ENCODE assay signal across 1 cellular context in the genomic region with DNA sequence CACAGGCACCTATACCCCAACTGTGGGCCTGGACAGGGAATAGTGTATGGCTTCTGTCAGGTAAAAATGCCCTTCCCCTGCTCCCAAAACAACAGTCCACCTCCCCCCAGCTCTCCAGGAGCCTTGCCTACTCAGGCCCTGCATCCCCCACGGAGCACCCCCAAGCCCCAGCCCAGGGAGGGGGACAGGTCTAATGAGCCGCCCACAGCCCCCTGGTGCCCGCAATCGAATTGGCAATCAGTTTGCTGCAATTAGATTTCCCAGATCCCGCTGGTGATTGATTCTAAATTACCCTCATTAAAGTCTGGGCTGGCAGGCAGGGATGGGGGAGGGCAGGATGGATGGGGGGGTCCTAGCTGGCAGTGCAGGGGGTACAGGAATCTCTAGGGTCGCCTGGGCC.
TF ChIP-seq lines count a peak whose summit lies in the region.

No MANE protein-coding gene starts in this region.

TF ChIP-seq in WTC11, 78 proteins besides CTCF, POLR2A, EP300 and RAD21 (continued from another document):
- TF ChIP-seq, protein P1, sequence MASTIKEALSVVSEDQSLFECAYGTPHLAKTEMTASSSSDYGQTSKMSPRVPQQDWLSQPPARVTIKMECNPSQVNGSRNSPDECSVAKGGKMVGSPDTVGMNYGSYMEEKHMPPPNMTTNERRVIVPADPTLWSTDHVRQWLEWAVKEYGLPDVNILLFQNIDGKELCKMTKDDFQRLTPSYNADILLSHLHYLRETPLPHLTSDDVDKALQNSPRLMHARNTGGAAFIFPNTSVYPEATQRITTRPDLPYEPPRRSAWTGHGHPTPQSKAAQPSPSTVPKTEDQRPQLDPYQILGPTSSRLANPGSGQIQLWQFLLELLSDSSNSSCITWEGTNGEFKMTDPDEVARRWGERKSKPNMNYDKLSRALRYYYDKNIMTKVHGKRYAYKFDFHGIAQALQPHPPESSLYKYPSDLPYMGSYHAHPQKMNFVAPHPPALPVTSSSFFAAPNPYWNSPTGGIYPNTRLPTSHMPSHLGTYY (CRISPR knock-in tag; IDR thresholded peaks at IDR 0.05): no peak
- TF ChIP-seq, protein P2, sequence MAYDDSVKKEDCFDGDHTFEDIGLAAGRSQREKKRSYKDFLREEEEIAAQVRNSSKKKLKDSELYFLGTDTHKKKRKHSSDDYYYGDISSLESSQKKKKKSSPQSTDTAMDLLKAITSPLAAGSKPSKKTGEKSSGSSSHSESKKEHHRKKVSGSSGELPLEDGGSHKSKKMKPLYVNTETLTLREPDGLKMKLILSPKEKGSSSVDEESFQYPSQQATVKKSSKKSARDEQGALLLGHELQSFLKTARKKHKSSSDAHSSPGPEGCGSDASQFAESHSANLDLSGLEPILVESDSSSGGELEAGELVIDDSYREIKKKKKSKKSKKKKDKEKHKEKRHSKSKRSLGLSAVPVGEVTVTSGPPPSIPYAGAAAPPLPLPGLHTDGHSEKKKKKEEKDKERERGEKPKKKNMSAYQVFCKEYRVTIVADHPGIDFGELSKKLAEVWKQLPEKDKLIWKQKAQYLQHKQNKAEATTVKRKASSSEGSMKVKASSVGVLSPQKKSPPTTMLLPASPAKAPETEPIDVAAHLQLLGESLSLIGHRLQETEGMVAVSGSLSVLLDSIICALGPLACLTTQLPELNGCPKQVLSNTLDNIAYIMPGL (CRISPR knock-in tag; IDR thresholded peaks at IDR 0.05): no peak
- TF ChIP-seq PRRX2 (CRISPR knock-in tag; IDR thresholded peaks at IDR 0.05): no peak
- no peak for TF ChIP-seq HMGA2 (CRISPR knock-in tag; IDR thresholded peaks at IDR 0.05)
- TF ChIP-seq, protein P3, sequence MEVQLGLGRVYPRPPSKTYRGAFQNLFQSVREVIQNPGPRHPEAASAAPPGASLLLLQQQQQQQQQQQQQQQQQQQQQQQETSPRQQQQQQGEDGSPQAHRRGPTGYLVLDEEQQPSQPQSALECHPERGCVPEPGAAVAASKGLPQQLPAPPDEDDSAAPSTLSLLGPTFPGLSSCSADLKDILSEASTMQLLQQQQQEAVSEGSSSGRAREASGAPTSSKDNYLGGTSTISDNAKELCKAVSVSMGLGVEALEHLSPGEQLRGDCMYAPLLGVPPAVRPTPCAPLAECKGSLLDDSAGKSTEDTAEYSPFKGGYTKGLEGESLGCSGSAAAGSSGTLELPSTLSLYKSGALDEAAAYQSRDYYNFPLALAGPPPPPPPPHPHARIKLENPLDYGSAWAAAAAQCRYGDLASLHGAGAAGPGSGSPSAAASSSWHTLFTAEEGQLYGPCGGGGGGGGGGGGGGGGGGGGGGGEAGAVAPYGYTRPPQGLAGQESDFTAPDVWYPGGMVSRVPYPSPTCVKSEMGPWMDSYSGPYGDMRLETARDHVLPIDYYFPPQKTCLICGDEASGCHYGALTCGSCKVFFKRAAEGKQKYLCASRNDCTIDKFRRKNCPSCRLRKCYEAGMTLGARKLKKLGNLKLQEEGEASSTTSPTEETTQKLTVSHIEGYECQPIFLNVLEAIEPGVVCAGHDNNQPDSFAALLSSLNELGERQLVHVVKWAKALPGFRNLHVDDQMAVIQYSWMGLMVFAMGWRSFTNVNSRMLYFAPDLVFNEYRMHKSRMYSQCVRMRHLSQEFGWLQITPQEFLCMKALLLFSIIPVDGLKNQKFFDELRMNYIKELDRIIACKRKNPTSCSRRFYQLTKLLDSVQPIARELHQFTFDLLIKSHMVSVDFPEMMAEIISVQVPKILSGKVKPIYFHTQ (CRISPR knock-in tag; IDR thresholded peaks at IDR 0.05): no peak
- no peak for TF ChIP-seq NFE2L1 (CRISPR knock-in tag; IDR thresholded peaks at IDR 0.05)
- TF ChIP-seq ZNF263 (CRISPR knock-in tag; IDR thresholded peaks at IDR 0.05; ENCODE audit: low read depth): no peak
- TF ChIP-seq ESRRA (CRISPR knock-in tag; IDR thresholded peaks at IDR 0.05; ENCODE audit: borderline replicate concordance): no peak
- TF ChIP-seq, protein P4, sequence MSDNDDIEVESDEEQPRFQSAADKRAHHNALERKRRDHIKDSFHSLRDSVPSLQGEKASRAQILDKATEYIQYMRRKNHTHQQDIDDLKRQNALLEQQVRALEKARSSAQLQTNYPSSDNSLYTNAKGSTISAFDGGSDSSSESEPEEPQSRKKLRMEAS (CRISPR knock-in tag; IDR thresholded peaks at IDR 0.05): no peak
- TF ChIP-seq, protein P5, sequence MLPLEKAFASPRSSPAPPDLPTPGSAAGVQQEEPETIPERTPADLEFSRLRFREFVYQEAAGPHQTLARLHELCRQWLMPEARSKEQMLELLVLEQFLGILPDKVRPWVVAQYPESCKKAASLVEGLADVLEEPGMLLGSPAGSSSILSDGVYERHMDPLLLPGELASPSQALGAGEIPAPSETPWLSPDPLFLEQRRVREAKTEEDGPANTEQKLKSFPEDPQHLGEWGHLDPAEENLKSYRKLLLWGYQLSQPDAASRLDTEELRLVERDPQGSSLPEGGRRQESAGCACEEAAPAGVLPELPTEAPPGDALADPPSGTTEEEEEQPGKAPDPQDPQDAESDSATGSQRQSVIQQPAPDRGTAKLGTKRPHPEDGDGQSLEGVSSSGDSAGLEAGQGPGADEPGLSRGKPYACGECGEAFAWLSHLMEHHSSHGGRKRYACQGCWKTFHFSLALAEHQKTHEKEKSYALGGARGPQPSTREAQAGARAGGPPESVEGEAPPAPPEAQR (CRISPR knock-in tag; IDR thresholded peaks at IDR 0.05): no peak
- TF ChIP-seq, protein P6, sequence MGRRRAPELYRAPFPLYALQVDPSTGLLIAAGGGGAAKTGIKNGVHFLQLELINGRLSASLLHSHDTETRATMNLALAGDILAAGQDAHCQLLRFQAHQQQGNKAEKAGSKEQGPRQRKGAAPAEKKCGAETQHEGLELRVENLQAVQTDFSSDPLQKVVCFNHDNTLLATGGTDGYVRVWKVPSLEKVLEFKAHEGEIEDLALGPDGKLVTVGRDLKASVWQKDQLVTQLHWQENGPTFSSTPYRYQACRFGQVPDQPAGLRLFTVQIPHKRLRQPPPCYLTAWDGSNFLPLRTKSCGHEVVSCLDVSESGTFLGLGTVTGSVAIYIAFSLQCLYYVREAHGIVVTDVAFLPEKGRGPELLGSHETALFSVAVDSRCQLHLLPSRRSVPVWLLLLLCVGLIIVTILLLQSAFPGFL (CRISPR knock-in tag; IDR thresholded peaks at IDR 0.05; ENCODE audit: borderline replicate concordance): no peak
- TF ChIP-seq, protein P7, sequence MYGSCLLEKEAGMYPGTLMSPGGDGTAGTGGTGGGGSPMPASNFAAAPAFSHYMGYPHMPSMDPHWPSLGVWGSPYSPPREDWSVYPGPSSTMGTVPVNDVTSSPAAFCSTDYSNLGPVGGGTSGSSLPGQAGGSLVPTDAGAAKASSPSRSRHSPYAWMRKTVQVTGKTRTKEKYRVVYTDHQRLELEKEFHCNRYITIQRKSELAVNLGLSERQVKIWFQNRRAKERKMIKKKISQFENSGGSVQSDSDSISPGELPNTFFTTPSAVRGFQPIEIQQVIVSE (CRISPR knock-in tag; IDR thresholded peaks at IDR 0.05; ENCODE audit: borderline replicate concordance): no peak
TF ChIP-seq in WTC11: peak in this region for 0.
